ENCODE assay signal across 1 cellular context in the genomic region with DNA sequence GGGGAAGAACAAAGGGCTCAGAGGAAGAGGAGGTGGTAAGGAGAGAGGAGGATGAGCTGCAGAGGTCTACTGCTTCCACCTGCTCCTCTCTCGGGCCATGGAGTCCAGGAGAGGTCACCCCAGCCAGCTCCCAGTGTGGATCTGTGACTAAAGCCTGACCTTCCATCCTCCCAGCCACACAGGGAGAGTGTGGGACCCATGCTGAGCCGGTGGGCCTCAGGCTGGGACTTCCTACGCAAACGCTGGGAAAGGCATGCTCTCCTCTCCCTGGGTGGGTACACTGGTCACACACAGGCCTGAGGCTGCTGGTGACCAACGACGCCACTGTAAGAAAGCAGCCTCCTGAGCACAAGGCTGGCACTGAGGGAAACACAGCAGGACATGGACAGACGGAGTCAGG.
TF ChIP-seq lines count a peak whose summit lies in the region.

No MANE protein-coding gene starts in this region.

TF ChIP-seq in H1, 55 proteins besides CTCF, POLR2A, EP300 and RAD21:
- TF ChIP-seq JUN (IDR thresholded peaks at IDR 0.05; ENCODE audit: low read depth, low read length) (no peak), EZH2 (IDR thresholded peaks at IDR 0.05; ENCODE audit: low read depth, low read length, severe bottlenecking) (no peak), HDAC2 (IDR thresholded peaks at IDR 0.05; ENCODE audit: borderline replicate concordance in 1 of 2, low read depth in 2 of 2, low read length in 2 of 2) (no peak), CHD1 (IDR thresholded peaks at IDR 0.05; ENCODE audit: low read depth, low read length) (no peak), JUND (IDR thresholded peaks at IDR 0.05; ENCODE audit: low read length) (no peak), TAF7 (optimal IDR thresholded peaks at IDR 0.05; ENCODE audit: borderline replicate concordance, low read depth, low read length) (no peak), HDAC6 (IDR thresholded peaks at IDR 0.05; ENCODE audit: low read depth, low read length) (no peak), CBX5 (IDR thresholded peaks at IDR 0.05; ENCODE audit: low read depth, low read length) (no peak), BCL11A (IDR thresholded peaks at IDR 0.05; ENCODE audit: low read depth in 2 of 2, low read length in 2 of 2) (no peak), KDM1A (IDR thresholded peaks at IDR 0.05; ENCODE audit: borderline replicate concordance, low read length) (no peak), GABPA (IDR thresholded peaks at IDR 0.05; ENCODE audit: borderline replicate concordance, insufficient read depth, low read length) (no peak), ASH2L (IDR thresholded peaks at IDR 0.05; ENCODE audit: low read length) (no peak), YY1 (IDR thresholded peaks at IDR 0.05; ENCODE audit: low read depth, low read length) (no peak)
- TF ChIP-seq, protein P1, sequence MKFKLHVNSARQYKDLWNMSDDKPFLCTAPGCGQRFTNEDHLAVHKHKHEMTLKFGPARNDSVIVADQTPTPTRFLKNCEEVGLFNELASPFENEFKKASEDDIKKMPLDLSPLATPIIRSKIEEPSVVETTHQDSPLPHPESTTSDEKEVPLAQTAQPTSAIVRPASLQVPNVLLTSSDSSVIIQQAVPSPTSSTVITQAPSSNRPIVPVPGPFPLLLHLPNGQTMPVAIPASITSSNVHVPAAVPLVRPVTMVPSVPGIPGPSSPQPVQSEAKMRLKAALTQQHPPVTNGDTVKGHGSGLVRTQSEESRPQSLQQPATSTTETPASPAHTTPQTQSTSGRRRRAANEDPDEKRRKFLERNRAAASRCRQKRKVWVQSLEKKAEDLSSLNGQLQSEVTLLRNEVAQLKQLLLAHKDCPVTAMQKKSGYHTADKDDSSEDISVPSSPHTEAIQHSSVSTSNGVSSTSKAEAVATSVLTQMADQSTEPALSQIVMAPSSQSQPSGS (IDR thresholded peaks at IDR 0.05; ENCODE audit: low read length), result no peak
- TF ChIP-seq, protein P2, sequence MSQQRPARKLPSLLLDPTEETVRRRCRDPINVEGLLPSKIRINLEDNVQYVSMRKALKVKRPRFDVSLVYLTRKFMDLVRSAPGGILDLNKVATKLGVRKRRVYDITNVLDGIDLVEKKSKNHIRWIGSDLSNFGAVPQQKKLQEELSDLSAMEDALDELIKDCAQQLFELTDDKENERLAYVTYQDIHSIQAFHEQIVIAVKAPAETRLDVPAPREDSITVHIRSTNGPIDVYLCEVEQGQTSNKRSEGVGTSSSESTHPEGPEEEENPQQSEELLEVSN (IDR thresholded peaks at IDR 0.05), result no peak
- TF ChIP-seq, protein P3, sequence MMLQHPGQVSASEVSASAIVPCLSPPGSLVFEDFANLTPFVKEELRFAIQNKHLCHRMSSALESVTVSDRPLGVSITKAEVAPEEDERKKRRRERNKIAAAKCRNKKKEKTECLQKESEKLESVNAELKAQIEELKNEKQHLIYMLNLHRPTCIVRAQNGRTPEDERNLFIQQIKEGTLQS (IDR thresholded peaks at IDR 0.05; ENCODE audit: insufficient read depth, low read depth, low read length), result no peak
- TF ChIP-seq, protein P4, sequence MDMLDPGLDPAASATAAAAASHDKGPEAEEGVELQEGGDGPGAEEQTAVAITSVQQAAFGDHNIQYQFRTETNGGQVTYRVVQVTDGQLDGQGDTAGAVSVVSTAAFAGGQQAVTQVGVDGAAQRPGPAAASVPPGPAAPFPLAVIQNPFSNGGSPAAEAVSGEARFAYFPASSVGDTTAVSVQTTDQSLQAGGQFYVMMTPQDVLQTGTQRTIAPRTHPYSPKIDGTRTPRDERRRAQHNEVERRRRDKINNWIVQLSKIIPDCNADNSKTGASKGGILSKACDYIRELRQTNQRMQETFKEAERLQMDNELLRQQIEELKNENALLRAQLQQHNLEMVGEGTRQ (IDR thresholded peaks at IDR 0.05; ENCODE audit: low read length), result no peak
TF ChIP-seq in H1: peak in this region for 0.
